8 cellular contexts compared by ENCODE assay signal in genomic region chr9:114505187-114506081, GRCh38. TPM values are rescaled to one million over a fixed set of nuclear protein-coding genes. Genes with fewer than 3 reads are reported as not detected.
A peak's percentile ranks its signal among the peaks of the same experiment; 100 is the strongest.
DNase-seq lines count a peak whose midpoint lies in the region; ATAC-seq and TF ChIP-seq lines count a peak whose summit lies in the region.

Gene WHRN, minus strand, starts transcription at chr9:114505473. Its CDS starts 672 bp downstream, at chr9:114504801.

- CTCF ChIA-PET in AG04449 (lab: Yijun Ruan, JAX), result interaction anchor here (1.0 to 6.4 kb wide), 6 partner anchors 9 to 148 kb away, joined by 3 to 51 read pairs (median 11); no protein-coding TSS in a partner anchor
- CTCF ChIA-PET in activated CD8-positive, alpha-beta T cell treated with anti-CD3 and anti-CD28 coated beads for 36 hours (lab: Charles Lee), result interaction anchor here (0.9 to 7.5 kb wide), 9 partner anchors 10 to 148 kb away, joined by 3 to 72 read pairs (median 4); no protein-coding TSS in a partner anchor

- H3K4me3 Mint-ChIP-seq in activated CD8-positive, alpha-beta T cell treated with anti-CD3 and anti-CD28 coated beads for 36 hours, result peak within 1 kb of the TSS; percentile 77

- H3K27me3 Mint-ChIP-seq in activated CD8-positive, alpha-beta T cell treated with anti-CD3 and anti-CD28 coated beads for 36 hours, result peaks cover 24% of the 10 kb centered on the region

- WGBS in lower leg skin, 2 donors, result 1 to 2% methylated on average over 40 to 45 of the region's 75 CpGs

- H3K4me3 ChIP-seq in AG04449 (ENCODE audit: low read depth, low read length) (peak within 1 kb of the TSS; percentile 70), lower leg skin (ENCODE audit: low read depth, poor library complexity, severe bottlenecking) (peak within 1 kb of the TSS; percentile 59)

- intact Hi-C loops in activated CD8-positive, alpha-beta T cell treated with anti-CD3 and anti-CD28 coated beads for 36 hours (cut with micrococcal nuclease), result loop anchor here (5.0 kb wide), 1 partner anchor 98 kb away; no protein-coding TSS in a partner anchor
- intact Hi-C loops in lower leg skin (cut with DNase I; ENCODE audit: low total_unique reads), result loop anchor here (10.0 kb wide), 1 partner anchor 91 kb away; no protein-coding TSS in a partner anchor

- DNase-seq in AG04449 (ENCODE audit: low read depth, low spot score), result no peak
- peak; percentile 78 for DNase-seq in GM19238 (ENCODE audit: insufficient read length, low spot score)
- peak; percentile 87 for DNase-seq in NCI-H748 treated with DMSO at 0.1 percent for 48 hours (lab: John Stamatoyannopoulos, UW)
- peak; percentile 91 for DNase-seq in activated CD8-positive, alpha-beta T cell treated with anti-CD3 and anti-CD28 coated beads for 36 hours
- peak; percentile 97 for DNase-seq in ecto neural progenitor cell (ENCODE audit: low spot score)
- DNase-seq in lower leg skin (ENCODE audit: low spot score in 2 of 2), result peak; percentile 88 to 98
- peak; percentile 82 for DNase-seq in stimulated activated CD4-positive, alpha-beta T cell treated with anti-CD3 and anti-CD28 coated beads, Interleukin-2, amount 100 ng/mL, for 48 hours

- no peaks in the 10 kb centered on the region for H3K9me3 Mint-ChIP-seq in activated CD8-positive, alpha-beta T cell treated with anti-CD3 and anti-CD28 coated beads for 36 hours

- POLR2A ChIA-PET in AG04449 (lab: Yijun Ruan, JAX), result no interaction called here
- POLR2A ChIA-PET in activated CD8-positive, alpha-beta T cell treated with anti-CD3 and anti-CD28 coated beads for 36 hours (lab: Charles Lee), result interaction anchor here (0.8 to 1.7 kb wide), 3 partner anchors 82 to 165 kb away, joined by 3 to 8 read pairs (median 3); partner anchors contain the start of gene ATP6V1G1

- peaks cover 28% of the 10 kb centered on the region for H3K4me1 Mint-ChIP-seq in activated CD8-positive, alpha-beta T cell treated with anti-CD3 and anti-CD28 coated beads for 36 hours (ENCODE audit: low read depth)

- peak within 1 kb of the TSS; percentile 43 for H3K27ac Mint-ChIP-seq in activated CD8-positive, alpha-beta T cell treated with anti-CD3 and anti-CD28 coated beads for 36 hours

- ATAC-seq in HG03460 (IDR thresholded peaks at IDR 0.05; ENCODE audit: unreplicated experiment), result peak; percentile 85
- ATAC-seq in activated CD8-positive, alpha-beta T cell treated with anti-CD3 and anti-CD28 coated beads for 36 hours, result peak; percentile 81

- no peak for TF ChIP-seq POLR2A in lower leg skin (IDR thresholded peaks at IDR 0.05)

- H3K36me3 Mint-ChIP-seq in activated CD8-positive, alpha-beta T cell treated with anti-CD3 and anti-CD28 coated beads for 36 hours (ENCODE audit: low read depth), result no peaks in the 10 kb centered on the region

- TF ChIP-seq CTCF in AG04449 (IDR thresholded peaks at IDR 0.05; ENCODE audit: insufficient read depth, low read length, missing control alignments) (no peak), lower leg skin (IDR thresholded peaks at IDR 0.05) (no peak)
- TF ChIP-seq CTCF in activated CD8-positive, alpha-beta T cell treated with anti-CD3 and anti-CD28 coated beads for 36 hours (IDR thresholded peaks at IDR 0.05), result no peak

RNA-seq across cellular contexts. Expression of gene WHRN, which starts in this region (rescaled TPM):
- 10 to 100 TPM; 12.6 to 14.9 TPM for total RNA-seq in activated CD8-positive, alpha-beta T cell treated with anti-CD3 and anti-CD28 coated beads for 36 hours
- 10 to 100 TPM in 3 of 4 donors, 1 to 10 TPM in 1; 8.7 to 15.0 (median 10.5) TPM for total RNA-seq in lower leg skin
